Comparison of ENCODE assay signal across 9 cellular contexts in genomic region chr20:45629496-45630100, GRCh38. TPM values are rescaled to one million over a fixed set of nuclear protein-coding genes. Genes with fewer than 3 reads are reported as not detected.
DNase-seq lines count a peak whose midpoint lies in the region; ATAC-seq and TF ChIP-seq lines count a peak whose summit lies in the region.
"Had no signal": no experiment of that assay in that cellular context is flagged by ENCODE, and none has a peak within 500 bp of the region (broad histone marks: within the 10 kb centered on the region; RNA-seq: fewer than 3 reads in every experiment).

TSS of gene WFDC10A (plus strand) at chr20:45629739. CDS start at chr20:45629814, 75 bp downstream.

- no peak within 1 kb of the TSS for H3K4me3 ChIP-seq in right lobe of liver
- no peak within 1 kb of the TSS for H3K4me3 ChIP-seq in thoracic aorta

- H3K36me3 ChIP-seq in right lobe of liver: no peaks in the 10 kb centered on the region
- no peaks in the 10 kb centered on the region for H3K36me3 ChIP-seq in thoracic aorta

- H3K4me1 ChIP-seq in right lobe of liver (no peaks in the 10 kb centered on the region), thoracic aorta (ENCODE audit: control insufficient read depth in 1 of 2, low read depth in 2 of 2) (no peaks in the 10 kb centered on the region)

- TF ChIP-seq CTCF in right lobe of liver (IDR thresholded peaks at IDR 0.05): peak; percentile 10 to 62 (median 52)
- TF ChIP-seq CTCF in thoracic aorta (IDR thresholded peaks at IDR 0.05): peak; percentile 35

- no peak for TF ChIP-seq POLR2A in right lobe of liver (IDR thresholded peaks at IDR 0.05)

- WGBS in right lobe of liver (ENCODE audit: insufficient coverage, low coverage, low lambda C conversion rate, missing lambda C conversion rate): 9% methylated on average over 9 of the region's 9 CpGs

- ATAC-seq in HG03442 (IDR thresholded peaks at IDR 0.05; ENCODE audit: unreplicated experiment) (peak; percentile 43), right lobe of liver (peak; percentile 65 to 78 (median 68)), thoracic aorta (ENCODE audit: insufficient number of reproducible peaks, low FRiP score, low read depth) (no peak), GM18867 (IDR thresholded peaks at IDR 0.05; ENCODE audit: unreplicated experiment) (no peak)

- DNase-seq in NCI-H1694 treated with DMSO at 0.1 percent for 48 hours (lab: John Stamatoyannopoulos, UW): peak; percentile 0
- no peak for DNase-seq in NCI-H1694 (lab: John Stamatoyannopoulos, UW)
- peak; percentile 59 for DNase-seq in SK-N-DZ (ENCODE audit: low spot score)
- peak; percentile 1 for DNase-seq in cerebellum (ENCODE audit: low spot score)
- no peak for DNase-seq in right lobe of liver
- DNase-seq in thoracic aorta (ENCODE audit: low spot score): no peak

- H3K27me3 ChIP-seq in right lobe of liver (no peaks in the 10 kb centered on the region), thoracic aorta (replicated peaks; ENCODE audit: insufficient read depth) (no peaks in the 10 kb centered on the region)

- H3K27ac ChIP-seq in right lobe of liver (no peak within 1 kb of the TSS), thoracic aorta (no peak within 1 kb of the TSS)

- intact Hi-C loops in right lobe of liver (cut with DNase I): no loop called here

- H3K9me3 ChIP-seq in right lobe of liver: no peaks in the 10 kb centered on the region
- no peaks in the 10 kb centered on the region for H3K9me3 ChIP-seq in thoracic aorta

RNA-seq across cellular contexts. Expression of gene WFDC10A, which starts in this region (rescaled TPM):
- polyA plus RNA-seq in SK-N-DZ (2014; cell fraction: cytosol; rRNA removed): not detected in 2 replicates
- polyA plus RNA-seq in SK-N-DZ (2014; cell fraction: nucleus; rRNA removed): not detected in 2 replicates
- not detected for total RNA-seq in cerebellum
- total RNA-seq in right lobe of liver: not detected
- total RNA-seq in thoracic aorta: not detected
- polyA plus RNA-seq: adipose tissue had no signal

Comparison
In these comparisons a context has a peak if more than half of its experiments do, and no peak if none do; other contexts are left out.
1. DNase-seq: peak in NCI-H1694 treated with DMSO at 0.1 percent for 48 hours (single experiment) and SK-N-DZ (single experiment); none in NCI-H1694 (single experiment), right lobe of liver (0 of 3) and thoracic aorta (single experiment).
2. Peak in DNase-seq in cerebellum; RNA of the gene not detected or under 1 TPM.
3. Peak in ATAC-seq in right lobe of liver; RNA of the gene not detected or under 1 TPM.